ENCODE assay signal across 3 cellular contexts in genomic region chr17:80070375-80071115, GRCh38.
TF ChIP-seq lines count a peak whose summit lies in the region.

No MANE protein-coding gene starts in this region.

TF ChIP-seq in HEK293, 187 proteins besides CTCF, POLR2A, EP300 and RAD21:
- TF ChIP-seq ZNF19 (tag by site-specific recombination; IDR thresholded peaks at IDR 0.05; ENCODE audit: low read depth) = no peak
- no peak for TF ChIP-seq ZNF791 (tag by site-specific recombination; IDR thresholded peaks at IDR 0.05)
- no peak for TF ChIP-seq ZNF629 (tag by site-specific recombination; IDR thresholded peaks at IDR 0.05)
- no peak for TF ChIP-seq ZNF362 (tag by site-specific recombination; IDR thresholded peaks at IDR 0.05)
- TF ChIP-seq, protein P1, sequence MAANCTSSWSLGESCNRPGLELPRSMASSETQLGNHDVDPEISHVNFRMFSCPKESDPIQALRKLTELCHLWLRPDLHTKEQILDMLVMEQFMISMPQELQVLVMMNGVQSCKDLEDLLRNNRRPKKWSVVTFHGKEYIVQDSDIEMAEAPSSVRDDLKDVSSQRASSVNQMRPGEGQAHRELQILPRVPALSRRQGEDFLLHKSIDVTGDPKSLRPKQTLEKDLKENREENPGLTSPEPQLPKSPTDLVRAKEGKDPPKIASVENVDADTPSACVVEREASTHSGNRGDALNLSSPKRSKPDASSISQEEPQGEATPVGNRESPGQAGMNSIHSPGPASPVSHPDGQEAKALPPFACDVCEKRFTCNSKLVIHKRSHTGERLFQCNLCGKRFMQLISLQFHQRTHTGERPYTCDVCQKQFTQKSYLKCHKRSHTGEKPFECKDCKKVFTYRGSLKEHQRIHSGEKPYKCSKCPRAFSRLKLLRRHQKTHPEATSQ (tag by site-specific recombination; IDR thresholded peaks at IDR 0.05) = no peak
- TF ChIP-seq ZNF202 (tag by site-specific recombination; IDR thresholded peaks at IDR 0.05; ENCODE audit: borderline replicate concordance) = no peak
- no peak for TF ChIP-seq YY1 (tag by site-specific recombination; IDR thresholded peaks at IDR 0.05)
- TF ChIP-seq ZNF121 (tag by site-specific recombination; IDR thresholded peaks at IDR 0.05) = peak; percentile 72
- TF ChIP-seq ZNF701 (tag by site-specific recombination; IDR thresholded peaks at IDR 0.05) = no peak

TF ChIP-seq in H1, 55 proteins besides CTCF, POLR2A, EP300 and RAD21:
- TF ChIP-seq RBBP5 (IDR thresholded peaks at IDR 0.05; ENCODE audit: borderline replicate concordance, low read depth, low read length) (no peak), CEBPB (IDR thresholded peaks at IDR 0.05; ENCODE audit: low read depth, low read length) (no peak), RNF2 (IDR thresholded peaks at IDR 0.05; ENCODE audit: borderline replicate concordance, low read depth, low read length, missing control alignments, poor library complexity, severe bottlenecking) (no peak), FOSL1 (IDR thresholded peaks at IDR 0.05; ENCODE audit: insufficient read depth, low read depth, low read length) (no peak), GABPA (IDR thresholded peaks at IDR 0.05; ENCODE audit: borderline replicate concordance, insufficient read depth, low read length) (no peak), SAP30 (IDR thresholded peaks at IDR 0.05; ENCODE audit: insufficient read depth, insufficient replicate concordance, low read length) (no peak)

TF ChIP-seq in liver, 16 proteins besides CTCF, POLR2A, EP300 and RAD21:
- TF ChIP-seq, protein P2, sequence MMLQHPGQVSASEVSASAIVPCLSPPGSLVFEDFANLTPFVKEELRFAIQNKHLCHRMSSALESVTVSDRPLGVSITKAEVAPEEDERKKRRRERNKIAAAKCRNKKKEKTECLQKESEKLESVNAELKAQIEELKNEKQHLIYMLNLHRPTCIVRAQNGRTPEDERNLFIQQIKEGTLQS (IDR thresholded peaks at IDR 0.05) = no peak
